ENCODE assay signal across 24 cellular contexts in the genomic region with DNA sequence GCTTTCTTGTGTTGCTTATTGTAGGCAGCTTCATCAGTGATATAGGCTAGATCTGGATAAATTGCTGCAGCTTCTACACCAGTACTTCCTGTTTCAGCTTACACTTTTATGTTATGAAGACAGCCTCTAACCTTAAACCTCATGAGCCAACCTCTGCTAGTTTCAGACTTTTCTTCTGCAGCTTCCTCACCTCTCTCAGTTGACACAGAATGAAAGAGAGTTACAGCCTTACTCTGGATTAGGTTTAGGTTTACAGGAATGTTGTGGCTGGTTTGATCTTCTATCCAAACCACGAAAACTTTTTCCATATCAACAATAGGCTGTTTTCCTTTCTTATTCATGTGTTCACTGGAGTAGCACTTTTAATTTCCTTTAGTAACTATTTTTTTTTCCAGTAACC.
DNase-seq lines count a peak whose midpoint lies in the region; ATAC-seq and TF ChIP-seq lines count a peak whose summit lies in the region.
"Had no signal": no experiment of that assay in that cellular context is flagged by ENCODE, and none has a peak within 500 bp of the region (broad histone marks: within the 10 kb centered on the region; RNA-seq: fewer than 3 reads in every experiment).

No MANE protein-coding gene starts in this region.

- DNase-seq in SIG-M5 treated with dmso at 0.1 percent for 504 hours (lab: John Stamatoyannopoulos, UW; ENCODE audit: unreplicated experiment) = peak; percentile 34
- DNase-seq in SIG-M5 (lab: John Stamatoyannopoulos, UW) = no peak
- DNase-seq in kidney tubule cell (ENCODE audit: low spot score) = peak; percentile 20
- DNase-seq in esophagus muscularis mucosa (ENCODE audit: extremely low spot score) = no peak
- no peak for DNase-seq in nephron progenitor cell
- DNase-seq: C1 segment of cervical spinal cord, DMS 273 treated with DMSO at 0.1 percent for 48 hours, erythroblast, left ventricle myocardium superior, NCI-H1417 treated with DMSO at 0.1 percent for 48 hours, NCI-H2171, occipital lobe, upper lobe of left lung had no signal

- ATAC-seq in HG02885 (IDR thresholded peaks at IDR 0.05; ENCODE audit: poor library complexity, unreplicated experiment) (peak; percentile 46), HG03196 (IDR thresholded peaks at IDR 0.05; ENCODE audit: unreplicated experiment) (no peak)
- ATAC-seq: A549, gastroesophageal sphincter, GM23338, K562, left ventricle myocardium superior, sciatic nerve, SK-N-SH treated with all-trans-retinoic acid at 6 μM for 48 hours had no signal

- H3K9ac ChIP-seq in SU-DHL-6 (ENCODE audit: low read length) = no peak overlapping the region

- peaks cover 3% of the 10 kb centered on the region for H3K27me3 Mint-ChIP-seq in nephron progenitor cell (ENCODE audit: low read depth, poor library complexity)
- H3K27me3 Mint-ChIP-seq: activated naive CD8-positive, alpha-beta T cell; stimulated activated naive CD8-positive, alpha-beta T cell treated with anti-CD3 and anti-CD28 coated beads, Interleukin-15, Interleukin-2, amounts not matched to agents 100 ng/mL and 50 ng/mL, for 24 hours had no signal

- no peak for TF ChIP-seq EP300 in esophagus muscularis mucosa (IDR thresholded peaks at IDR 0.05)

- H3K9me3 ChIP-seq in SU-DHL-6 (ENCODE audit: insufficient read depth, low read length) = no peaks in the 10 kb centered on the region
- no peaks in the 10 kb centered on the region for H3K9me3 ChIP-seq in esophagus muscularis mucosa
- H3K9me3 ChIP-seq: A549, gastroesophageal sphincter, upper lobe of left lung had no signal

- no peaks in the 10 kb centered on the region for H3K4me1 Mint-ChIP-seq in nephron progenitor cell
- H3K4me1 Mint-ChIP-seq: GM23338 had no signal

- no peaks in the 10 kb centered on the region for H4K20me1 ChIP-seq in SU-DHL-6 (ENCODE audit: low read depth, low read length)

- H3K9me2 ChIP-seq in SU-DHL-6 (replicated peaks; ENCODE audit: insufficient read depth, low read length) = no peaks in the 10 kb centered on the region

- no peaks in the 10 kb centered on the region for H3K9me3 Mint-ChIP-seq in nephron progenitor cell
- H3K9me3 Mint-ChIP-seq: GM23338; stimulated activated naive CD8-positive, alpha-beta T cell treated with anti-CD3 and anti-CD28 coated beads, Interleukin-15, Interleukin-2, amounts not matched to agents 100 ng/mL and 50 ng/mL, for 24 hours had no signal

- intact Hi-C loops in esophagus muscularis mucosa (cut with DNase I) = no loop called here

- no peak overlapping the region for H3K4me3 Mint-ChIP-seq in nephron progenitor cell
- H3K4me3 Mint-ChIP-seq: activated naive CD8-positive, alpha-beta T cell; GM23338; stimulated activated naive CD8-positive, alpha-beta T cell treated with anti-CD3 and anti-CD28 coated beads, Interleukin-15, Interleukin-2, amounts not matched to agents 100 ng/mL and 50 ng/mL, for 24 hours had no signal

- 72% methylated on average over 1 of the region's 1 CpG for WGBS in esophagus muscularis mucosa

- no peak for TF ChIP-seq CTCF in SU-DHL-6 (IDR thresholded peaks at IDR 0.05; ENCODE audit: insufficient read depth, low read length, poor library complexity, severe bottlenecking)
- no peak for TF ChIP-seq CTCF in esophagus muscularis mucosa (IDR thresholded peaks at IDR 0.05)
- no peak for TF ChIP-seq CTCF in nephron progenitor cell (IDR thresholded peaks at IDR 0.05)

- no peaks in the 10 kb centered on the region for H3K4me1 ChIP-seq in esophagus muscularis mucosa
- H3K4me1 ChIP-seq: A549, gastroesophageal sphincter, upper lobe of left lung had no signal

- H3K79me2 ChIP-seq in SU-DHL-6 (ENCODE audit: insufficient read depth, low read length) = no peaks in the 10 kb centered on the region

- TF ChIP-seq POLR2A in esophagus muscularis mucosa (IDR thresholded peaks at IDR 0.05; ENCODE audit: low read depth) = no peak

- no peaks in the 10 kb centered on the region for H3K36me3 Mint-ChIP-seq in nephron progenitor cell (ENCODE audit: low read depth)
- H3K36me3 Mint-ChIP-seq: activated naive CD8-positive, alpha-beta T cell had no signal

- H3K4me3 ChIP-seq in SU-DHL-6 (ENCODE audit: insufficient read depth, low read length, poor library complexity, severe bottlenecking) = no peak overlapping the region
- H3K4me3 ChIP-seq in esophagus muscularis mucosa = no peak overlapping the region
- H3K4me3 ChIP-seq: A549, gastroesophageal sphincter, GM23338, K562, upper lobe of left lung had no signal

- H3F3A ChIP-seq in SU-DHL-6 (ENCODE audit: insufficient read depth) = no peaks in the 10 kb centered on the region

- H3K36me3 ChIP-seq in SU-DHL-6 (ENCODE audit: low read length) (no peaks in the 10 kb centered on the region), esophagus muscularis mucosa (no peaks in the 10 kb centered on the region)
- H3K36me3 ChIP-seq: gastroesophageal sphincter, upper lobe of left lung had no signal

- H3K4me2 ChIP-seq in SU-DHL-6 (ENCODE audit: low read depth, low read length, poor library complexity, severe bottlenecking) = no peak overlapping the region
- H3K4me2 ChIP-seq: A549, GM23338 had no signal

- H3K27ac ChIP-seq in SU-DHL-6 (ENCODE audit: low read depth, low read length) (no peak overlapping the region), esophagus muscularis mucosa (replicated peaks in 1 of 4) (no peak overlapping the region)
- H3K27ac ChIP-seq: A549, gastroesophageal sphincter, upper lobe of left lung had no signal

- H3K27ac Mint-ChIP-seq in nephron progenitor cell = no peak overlapping the region
- H3K27ac Mint-ChIP-seq: activated naive CD8-positive, alpha-beta T cell; GM23338; stimulated activated naive CD8-positive, alpha-beta T cell treated with anti-CD3 and anti-CD28 coated beads, Interleukin-15, Interleukin-2, amounts not matched to agents 100 ng/mL and 50 ng/mL, for 24 hours had no signal

- H2AFZ ChIP-seq in SU-DHL-6 (ENCODE audit: low read depth, low read length, severe bottlenecking) = peak overlapping the region; percentile 23
- H2AFZ ChIP-seq: GM23338 had no signal

- H3K27me3 ChIP-seq in SU-DHL-6 (ENCODE audit: low read length) (no peaks in the 10 kb centered on the region), esophagus muscularis mucosa (no peaks in the 10 kb centered on the region)
- H3K27me3 ChIP-seq: gastroesophageal sphincter, upper lobe of left lung had no signal

Comparison
In these comparisons a context has a peak if more than half of its experiments do, and no peak if none do; other contexts are left out.
1. DNase-seq: peak in SIG-M5 treated with dmso at 0.1 percent for 504 hours (single experiment) and kidney tubule cell (single experiment); none in SIG-M5 (single experiment), esophagus muscularis mucosa (single experiment) and nephron progenitor cell (single experiment).